9 cellular contexts compared by ENCODE assay signal in genomic region chr5:122723606-122724352, GRCh38. TPM values are rescaled to one million over a fixed set of nuclear protein-coding genes. Genes with fewer than 3 reads are reported as not detected.
A peak's percentile ranks its signal among the peaks of the same experiment; 100 is the strongest.
DNase-seq lines count a peak whose midpoint lies in the region; ATAC-seq and TF ChIP-seq lines count a peak whose summit lies in the region.
"Had no signal": no experiment of that assay in that cellular context is flagged by ENCODE, and none has a peak within 500 bp of the region (broad histone marks: within the 10 kb centered on the region; RNA-seq: fewer than 3 reads in every experiment).

No MANE protein-coding gene starts in this region.

- H2AK5ac ChIP-seq in IMR-90 (ENCODE audit: low read depth, low read length) = no peak overlapping the region

- H3K4me1 Mint-ChIP-seq in endodermal cell = peaks cover 11% of the 10 kb centered on the region

- H3K9ac ChIP-seq in IMR-90 (ENCODE audit: low read depth, low read length) = no peak overlapping the region
- H3K9ac ChIP-seq in endodermal cell (ENCODE audit: extremely low read depth, low read length, poor library complexity, severe bottlenecking) = no peak overlapping the region

- no peak for TF ChIP-seq RAD21 in IMR-90 (IDR thresholded peaks at IDR 0.05; ENCODE audit: low read length)

- DNase-seq in IMR-90 (peak; percentile 89), hepatocyte (ENCODE audit: low spot score) (no peak), SJCRH30 (no peak), NCI-H526 (lab: John Stamatoyannopoulos, UW) (no peak), ureter (ENCODE audit: low spot score) (no peak), endodermal cell (no peak)

- peak overlapping the region; percentile 14; the same call in 1 of the 2 replicates for H3K4me2 ChIP-seq in IMR-90 (ENCODE audit: low read depth, low read length)
- no peak overlapping the region for H3K4me2 ChIP-seq in hepatocyte

- H2BK5ac ChIP-seq in IMR-90 (ENCODE audit: low read depth, low read length, poor library complexity, severe bottlenecking) = no peak overlapping the region

- no peaks in the 10 kb centered on the region for H3K4me1 ChIP-seq in IMR-90 (ENCODE audit: control insufficient read depth, insufficient read depth, low read length)
- no peaks in the 10 kb centered on the region for H3K4me1 ChIP-seq in hepatocyte (ENCODE audit: insufficient read depth)
- H3K4me1 ChIP-seq in SJCRH30 = no peaks in the 10 kb centered on the region
- no peaks in the 10 kb centered on the region for H3K4me1 ChIP-seq in endodermal cell (ENCODE audit: control insufficient read depth, insufficient read depth, low read length)

- no CpG with 5 or more reads among the region's 4 CpGs for WGBS in IMR-90 (ENCODE audit: extremely low coverage in 2 of 2, insufficient read length in 1 of 2), 2 experiments
- WGBS in hepatocyte (ENCODE audit: low lambda C conversion rate, missing lambda C conversion rate) = 44% methylated on average over 4 of the region's 4 CpGs
- 85 to 91% methylated on average over 4 of the region's 4 CpGs for WGBS in endodermal cell (ENCODE audit: insufficient coverage in 1 of 2, insufficient read length in 1 of 2), 2 experiments

- no peak overlapping the region for H3K27ac Mint-ChIP-seq in endodermal cell
- H3K27ac Mint-ChIP-seq: stimulated activated naive CD8-positive, alpha-beta T cell treated with anti-CD3 and anti-CD28 coated beads, Interleukin-15, Interleukin-2, amounts not matched to agents 100 ng/mL and 50 ng/mL, for 24 hours had no signal

- H3K4ac ChIP-seq in IMR-90 (ENCODE audit: low read depth, low read length) = no peak overlapping the region

- H2BK15ac ChIP-seq in IMR-90 (ENCODE audit: low read depth, low read length) = no peak overlapping the region

- H3K56ac ChIP-seq in IMR-90 (ENCODE audit: extremely low read depth, insufficient read depth, low read length) = no peak overlapping the region

- intact Hi-C loops in IMR-90 (cut with micrococcal nuclease) = no loop called here

- no peak for TF ChIP-seq POLR2A in IMR-90 (IDR thresholded peaks at IDR 0.05; ENCODE audit: low read depth, low read length)

- H3K4me3 Mint-ChIP-seq in endodermal cell = no peak overlapping the region
- H3K4me3 Mint-ChIP-seq: stimulated activated naive CD8-positive, alpha-beta T cell treated with anti-CD3 and anti-CD28 coated beads, Interleukin-15, Interleukin-2, amounts not matched to agents 100 ng/mL and 50 ng/mL, for 24 hours had no signal

- no peak overlapping the region for H4K91ac ChIP-seq in IMR-90 (ENCODE audit: insufficient read depth, low read depth, low read length)

- H4K5ac ChIP-seq in IMR-90 (ENCODE audit: low read depth, low read length) = no peak overlapping the region

- no TSS peak for BruUV-seq in IMR-90 (replicated peaks; lab: Mats Ljungman, UMichigan)

- H3K9me3 Mint-ChIP-seq in endodermal cell = no peaks in the 10 kb centered on the region
- H3K9me3 Mint-ChIP-seq: stimulated activated naive CD8-positive, alpha-beta T cell treated with anti-CD3 and anti-CD28 coated beads, Interleukin-15, Interleukin-2, amounts not matched to agents 100 ng/mL and 50 ng/mL, for 24 hours had no signal

- dilution Hi-C loops in IMR-90 (cut with HindIII; ENCODE audit: low sequenced_read_pairs, unreplicated experiment) = no loop called here

- in situ Hi-C loops in IMR-90 (cut with MboI; ENCODE audit: low sequenced_read_pairs) = no loop called here

- TF ChIP-seq CTCF in IMR-90 (conservative IDR thresholded peaks at IDR 0.05; ENCODE audit: low read depth, low read length) (no peak), hepatocyte (IDR thresholded peaks at IDR 0.05; ENCODE audit: poor library complexity) (no peak), endodermal cell (conservative IDR thresholded peaks at IDR 0.05) (no peak)

- H3K79me2 ChIP-seq in hepatocyte = no peaks in the 10 kb centered on the region

- H3K27me3 ChIP-seq in IMR-90 (ENCODE audit: control insufficient read depth, insufficient read depth, low read length) = no peaks in the 10 kb centered on the region; the same call in none of the 2 replicates
- H3K27me3 ChIP-seq in hepatocyte = no peaks in the 10 kb centered on the region
- H3K27me3 ChIP-seq in SJCRH30 = no peaks in the 10 kb centered on the region
- no peaks in the 10 kb centered on the region for H3K27me3 ChIP-seq in endodermal cell (ENCODE audit: control insufficient read depth, insufficient read depth, low read length, poor library complexity, severe bottlenecking)

- H2AK9ac ChIP-seq in IMR-90 (replicated peaks; ENCODE audit: low read depth, low read length, poor library complexity) = no peak overlapping the region

- peak; percentile 87 for ATAC-seq in GM18502 (IDR thresholded peaks at IDR 0.05; ENCODE audit: poor library complexity, unreplicated experiment)
- peak; percentile 94 for ATAC-seq in GM21723 (IDR thresholded peaks at IDR 0.05; ENCODE audit: unreplicated experiment)
- peak; percentile 90 for ATAC-seq in IMR-90 (ENCODE audit: low read depth)

- H3K36me3 Mint-ChIP-seq in endodermal cell (ENCODE audit: low read depth) = no peaks in the 10 kb centered on the region

- H3K4me3 ChIP-seq in IMR-90 (ENCODE audit: insufficient read depth, low read depth, low read length) (no peak overlapping the region), hepatocyte (no peak overlapping the region), SJCRH30 (no peak overlapping the region), endodermal cell (ENCODE audit: low read length) (no peak overlapping the region)

- H3K23ac ChIP-seq in IMR-90 (ENCODE audit: low read depth, low read length) = no peak overlapping the region

- no peak overlapping the region; the same call in 1 of the 2 replicates for H3K14ac ChIP-seq in IMR-90 (replicated peaks; ENCODE audit: low read depth, low read length)

- CTCF ChIA-PET in IMR-90 (lab: Yijun Ruan, JAX) = interaction anchor here (1.5 kb wide), 1 partner anchor 19 kb away, joined by 5 read pairs; no protein-coding TSS in a partner anchor

- no peak overlapping the region for H2BK120ac ChIP-seq in IMR-90 (ENCODE audit: low read depth, low read length)

- no peaks in the 10 kb centered on the region for H3K27me3 Mint-ChIP-seq in endodermal cell (ENCODE audit: insufficient read depth)

- no peaks in the 10 kb centered on the region for H3K9me1 ChIP-seq in IMR-90 (ENCODE audit: insufficient read depth, low read length)

- POLR2A ChIA-PET in IMR-90 (lab: Charles Lee; ENCODE audit: unreplicated experiment) = no interaction called here

- no peaks in the 10 kb centered on the region for H3K9me2 ChIP-seq in hepatocyte (replicated peaks; ENCODE audit: insufficient read depth)

- H4K20me1 ChIP-seq in IMR-90 (ENCODE audit: insufficient read depth, low read length) (no peaks in the 10 kb centered on the region), hepatocyte (ENCODE audit: insufficient read depth, poor library complexity, severe bottlenecking) (no peaks in the 10 kb centered on the region)

- no peak overlapping the region for H3K18ac ChIP-seq in IMR-90 (ENCODE audit: low read depth, low read length)

- H3K27ac ChIP-seq in IMR-90 (ENCODE audit: insufficient read depth, low read length) (no peak overlapping the region), hepatocyte (peak overlapping the region; percentile 55), SJCRH30 (no peak overlapping the region), endodermal cell (ENCODE audit: low read depth, low read length) (no peak overlapping the region)

- no peaks in the 10 kb centered on the region for H3K79me1 ChIP-seq in IMR-90 (ENCODE audit: low read depth in 1 of 2, low read length in 2 of 2)

- H2BK20ac ChIP-seq in IMR-90 (ENCODE audit: low read depth, low read length) = no peak overlapping the region

- H3K36me3 ChIP-seq in IMR-90 (ENCODE audit: control insufficient read depth, insufficient read depth, low read length) (no peaks in the 10 kb centered on the region), hepatocyte (replicated peaks; ENCODE audit: insufficient read depth, low read depth) (no peaks in the 10 kb centered on the region), SJCRH30 (no peaks in the 10 kb centered on the region), endodermal cell (ENCODE audit: control insufficient read depth, insufficient read depth, low read length) (no peaks in the 10 kb centered on the region)

- no peak overlapping the region for H4K8ac ChIP-seq in IMR-90 (ENCODE audit: low read depth in 2 of 2, low read length in 2 of 2)

- H3K9me3 ChIP-seq in IMR-90 (ENCODE audit: control insufficient read depth, insufficient read depth, low read length) (no peaks in the 10 kb centered on the region), hepatocyte (ENCODE audit: low read depth) (no peaks in the 10 kb centered on the region), SJCRH30 (replicated peaks) (no peaks in the 10 kb centered on the region), endodermal cell (ENCODE audit: control insufficient read depth, low read length) (no peaks in the 10 kb centered on the region)

- H2AFZ ChIP-seq in IMR-90 (replicated peaks; ENCODE audit: low read length, poor library complexity) = no peak overlapping the region
- H2AFZ ChIP-seq in hepatocyte = no peak overlapping the region

TF ChIP-seq in IMR-90, 13 proteins besides CTCF, POLR2A, EP300 and RAD21 (continues in another document):
- TF ChIP-seq MAZ (IDR thresholded peaks at IDR 0.05; ENCODE audit: borderline replicate concordance, low read depth, low read length) (no peak), BHLHE40 (IDR thresholded peaks at IDR 0.05; ENCODE audit: low read depth, low read length) (no peak), USF2 (IDR thresholded peaks at IDR 0.05; ENCODE audit: low read depth, low read length) (no peak)

RNA-seq across cellular contexts. Expression of gene SNX2, which starts 51.1 kb away (rescaled TPM):
- total RNA-seq in IMR-90 (2012; rRNA removed) (52.9 and 54.7 TPM in 2 replicates), hepatocyte (98.4 and 107 TPM in 2 replicates), ureter (89.6 TPM), endodermal cell (10 to 100 TPM; 69.8 to 83.2 TPM)
- polyA plus RNA-seq in IMR-90 (2012; rRNA removed) (24.9 and 26.3 TPM in 2 replicates), hepatocyte (99.5 and 102 TPM in 2 replicates)
- 6.7 and 8.8 TPM in 2 replicates for polyA plus RNA-seq in IMR-90 (2012; cell fraction: cytosol; rRNA removed)
- polyA plus RNA-seq in IMR-90 (2012; cell fraction: nucleus; rRNA removed; ENCODE audit: low replicate concordance) = 2.9 and 8.8 TPM in 2 replicates
- 45.4 and 46.9 TPM in 2 replicates for total RNA-seq in SJCRH30 (2014; rRNA removed; shearing (Covaris generic))
- polyA plus RNA-seq in endodermal cell (2013, experiment 1 of 2) = 66.0 TPM
- polyA plus RNA-seq in endodermal cell (2013, experiment 2 of 2) = 63.0 TPM
